ENCODE assay signal across 8 cellular contexts in the genomic region with DNA sequence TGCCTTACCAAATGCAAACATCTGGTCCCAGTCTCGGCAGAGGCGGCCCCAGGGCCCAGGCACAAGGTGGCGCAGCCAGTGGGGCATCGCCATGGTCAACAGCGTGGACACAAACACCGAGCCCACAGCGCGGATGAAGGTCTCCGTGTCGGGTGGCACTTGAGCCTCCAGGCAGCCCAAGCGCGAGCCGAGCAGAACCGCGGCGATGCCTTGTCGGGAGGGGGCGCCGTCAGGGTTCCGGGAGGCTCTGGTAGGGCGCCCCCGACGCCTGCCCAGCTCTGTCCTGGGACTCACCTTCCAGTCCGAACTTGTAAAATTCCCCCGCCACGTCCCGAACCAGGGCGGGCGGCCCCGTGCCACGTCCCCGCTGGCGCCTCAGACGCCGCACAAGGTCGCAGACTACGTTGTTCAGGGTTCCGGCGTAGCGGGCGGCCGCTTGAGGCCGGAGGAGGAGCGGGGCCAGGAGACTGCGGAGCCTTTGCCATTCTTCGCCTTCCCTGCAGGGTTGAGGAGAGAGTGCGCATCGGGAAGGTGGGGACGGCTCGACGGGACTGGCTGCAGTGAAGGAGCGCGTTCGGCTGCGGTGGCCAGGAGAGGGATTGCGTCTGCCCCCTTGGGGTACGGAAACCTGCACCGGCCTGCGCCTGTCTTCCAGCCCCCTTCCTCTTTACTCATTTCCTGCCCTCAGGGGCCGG. TPM values are rescaled to one million over a fixed set of nuclear protein-coding genes. Genes with fewer than 3 reads are reported as not detected.
DNase-seq lines count a peak whose midpoint lies in the region; ATAC-seq, FAIRE-seq and TF ChIP-seq lines count a peak whose summit lies in the region.

No MANE protein-coding gene starts in this region.

- H3K27me3 Mint-ChIP-seq in activated CD4-positive, alpha-beta T cell treated with anti-CD3 and anti-CD28 coated beads, Interleukin-2, amount 10 ng/mL, durations not matched to agents 7 days and 5 days, result peaks cover 17% of the 10 kb centered on the region
- peaks cover 29% of the 10 kb centered on the region for H3K27me3 Mint-ChIP-seq in endothelial cell (ENCODE audit: unreplicated experiment)
- H3K27me3 Mint-ChIP-seq in natural killer cell (ENCODE audit: low read depth in 2 of 2), result peaks cover 40 to 44% of the 10 kb centered on the region in 2 donors

- DNase-seq in BJ (ENCODE audit: low read depth), result no peak
- peak; percentile 49 for DNase-seq in activated CD4-positive, alpha-beta T cell treated with anti-CD3 and anti-CD28 coated beads, Interleukin-2, amount 10 ng/mL, durations not matched to agents 7 days and 5 days
- DNase-seq in endothelial cell (ENCODE audit: low spot score), result peak; percentile 44
- DNase-seq in natural killer cell, result peak; percentile 47
- DNase-seq in frontal cortex (ENCODE audit: low spot score in 2 of 2), result no peak

- H3K9ac ChIP-seq in HUES48 (ENCODE audit: low read depth, low read length), result 0 out of 2 replicates have a peak overlapping the region, but pooled peaks have one; percentile 12

- TF ChIP-seq CTCF in BJ (IDR thresholded peaks at IDR 0.05; ENCODE audit: insufficient read depth, low read depth, low read length) (peak; percentile 50), endothelial cell (IDR thresholded peaks at IDR 0.05; ENCODE audit: unreplicated experiment) (no peak), natural killer cell (IDR thresholded peaks at IDR 0.05) (peak; percentile 30)

- ATAC-seq in GM19324 (IDR thresholded peaks at IDR 0.05; ENCODE audit: low FRiP score, unreplicated experiment) (peak; percentile 55), natural killer cell (peak; percentile 69 to 75 (median 69)), GM18870 (IDR thresholded peaks at IDR 0.05; ENCODE audit: unreplicated experiment) (no peak)

- H3K4me3 ChIP-seq in BJ (ENCODE audit: low read depth, low read length) (peak overlapping the region; percentile 33), HUES48 (ENCODE audit: low read depth, low read length) (peak overlapping the region; percentile 67)

- peaks cover 33% of the 10 kb centered on the region for H3K4me1 Mint-ChIP-seq in activated CD4-positive, alpha-beta T cell treated with anti-CD3 and anti-CD28 coated beads, Interleukin-2, amount 10 ng/mL, durations not matched to agents 7 days and 5 days
- H3K4me1 Mint-ChIP-seq in endothelial cell (ENCODE audit: unreplicated experiment) (peaks cover 28% of the 10 kb centered on the region), natural killer cell (peaks cover 23 to 26% of the 10 kb centered on the region in 2 donors)

- H3K27ac Mint-ChIP-seq in activated CD4-positive, alpha-beta T cell treated with anti-CD3 and anti-CD28 coated beads, Interleukin-2, amount 10 ng/mL, durations not matched to agents 7 days and 5 days, result peak overlapping the region; percentile 65
- H3K27ac Mint-ChIP-seq in endothelial cell (ENCODE audit: unreplicated experiment) (no peak overlapping the region), natural killer cell (peak overlapping the region in 1 of 2 donors; percentile 74)

- H3K4me1 ChIP-seq in HUES48 (ENCODE audit: control insufficient read depth, insufficient read depth, low read length), result peaks cover 31% of the 10 kb centered on the region

- H3K27ac ChIP-seq in HUES48 (ENCODE audit: low read depth, low read length), result no peak overlapping the region

- CTCF ChIA-PET in BJ (lab: Yijun Ruan, JAX), result interaction anchor here (0.7 to 0.9 kb wide), 2 partner anchors 18 to 28 kb away, joined by 3 read pairs; a partner anchor contains a TSS
- CTCF ChIA-PET in activated CD4-positive, alpha-beta T cell treated with anti-CD3 and anti-CD28 coated beads, Interleukin-2, amount 10 ng/mL, durations not matched to agents 7 days and 5 days (lab: Charles Lee), result interaction anchor here (0.6 to 5.8 kb wide), 11 partner anchors 9 to 306 kb away, joined by 3 to 56 read pairs (median 3); a partner anchor contains a TSS

- H3K9me3 ChIP-seq in HUES48 (ENCODE audit: control insufficient read depth, insufficient read depth, low read length), result no peaks in the 10 kb centered on the region

- peaks cover 8% of the 10 kb centered on the region; the same call in 1 of the 2 replicates for H3K27me3 ChIP-seq in BJ (ENCODE audit: control insufficient read depth, insufficient read depth, low read length)
- peaks cover 50% of the 10 kb centered on the region for H3K27me3 ChIP-seq in HUES48 (ENCODE audit: control insufficient read depth, insufficient read depth, low read length)

- peaks cover 11% of the 10 kb centered on the region for H3K36me3 Mint-ChIP-seq in activated CD4-positive, alpha-beta T cell treated with anti-CD3 and anti-CD28 coated beads, Interleukin-2, amount 10 ng/mL, durations not matched to agents 7 days and 5 days (ENCODE audit: low read depth)
- H3K36me3 Mint-ChIP-seq in endothelial cell (ENCODE audit: low read depth, unreplicated experiment), result peaks cover 8% of the 10 kb centered on the region
- no peaks in the 10 kb centered on the region for H3K36me3 Mint-ChIP-seq in natural killer cell

- no peak for FAIRE-seq in frontal cortex (lab: Jason Lieb, UNC)

- peak overlapping the region; percentile 77 for H3K4me3 Mint-ChIP-seq in activated CD4-positive, alpha-beta T cell treated with anti-CD3 and anti-CD28 coated beads, Interleukin-2, amount 10 ng/mL, durations not matched to agents 7 days and 5 days
- H3K4me3 Mint-ChIP-seq in endothelial cell (ENCODE audit: unreplicated experiment), result no peak overlapping the region
- H3K4me3 Mint-ChIP-seq in natural killer cell, result peak overlapping the region; percentile 86

- intact Hi-C loops in natural killer cell (cut with micrococcal nuclease), result no loop called here

- POLR2A ChIA-PET in BJ (lab: Charles Lee), result no interaction called here
- POLR2A ChIA-PET in activated CD4-positive, alpha-beta T cell treated with anti-CD3 and anti-CD28 coated beads, Interleukin-2, amount 10 ng/mL, durations not matched to agents 7 days and 5 days (lab: Charles Lee), result no interaction called here

- no peaks in the 10 kb centered on the region for H3K9me3 Mint-ChIP-seq in activated CD4-positive, alpha-beta T cell treated with anti-CD3 and anti-CD28 coated beads, Interleukin-2, amount 10 ng/mL, durations not matched to agents 7 days and 5 days
- H3K9me3 Mint-ChIP-seq in endothelial cell (ENCODE audit: unreplicated experiment), result no peaks in the 10 kb centered on the region
- no peaks in the 10 kb centered on the region for H3K9me3 Mint-ChIP-seq in natural killer cell

- H3K36me3 ChIP-seq in BJ (ENCODE audit: control insufficient read depth, insufficient read depth, low read length) (peaks cover 2% of the 10 kb centered on the region; the same call in 1 of the 2 replicates), HUES48 (ENCODE audit: control insufficient read depth, insufficient read depth, low read length) (peaks cover 25% of the 10 kb centered on the region)

RNA-seq across cellular contexts. Expression of a gene that starts 1.7 kb away (rescaled TPM):
- polyA plus RNA-seq in BJ (2011; rRNA removed), result 0.76 and 0.91 TPM in 2 replicates
- polyA minus RNA-seq in BJ (2011; rRNA and poly(A)+ RNA removed), result 0.43 and 1.1 TPM in 2 replicates
- 1 to 10 TPM; 1.9 to 2.3 TPM for total RNA-seq in activated CD4-positive, alpha-beta T cell treated with anti-CD3 and anti-CD28 coated beads, Interleukin-2, amount 10 ng/mL, durations not matched to agents 7 days and 5 days
- 1.4 TPM for total RNA-seq in endothelial cell (ENCODE audit: unreplicated experiment)
- total RNA-seq in natural killer cell, result 1 to 10 TPM; 1.1 to 1.7 (median 1.6) TPM
- not detected for total RNA-seq in frontal cortex

RNA-seq across cellular contexts. Expression of a gene that starts 6.8 kb away (rescaled TPM):
- 31.8 and 42.8 TPM in 2 replicates for polyA plus RNA-seq in BJ (2011; rRNA removed)
- polyA minus RNA-seq in BJ (2011; rRNA and poly(A)+ RNA removed), result 11.9 and 34.8 TPM in 2 replicates
- 10 to 100 TPM; 13.4 to 17.2 TPM for total RNA-seq in activated CD4-positive, alpha-beta T cell treated with anti-CD3 and anti-CD28 coated beads, Interleukin-2, amount 10 ng/mL, durations not matched to agents 7 days and 5 days
- 10.6 TPM for total RNA-seq in endothelial cell (ENCODE audit: unreplicated experiment)
- total RNA-seq in natural killer cell, result 10 to 100 TPM in 1 of 3 donors, 1 to 10 TPM in 2; 8.0 to 12.5 (median 8.8) TPM
- total RNA-seq in frontal cortex, result 1.2 TPM

RNA-seq across cellular contexts. Expression of a gene that starts 7.3 kb away (rescaled TPM):
- polyA plus RNA-seq in BJ (2011; rRNA removed), result 9.1 and 9.2 TPM in 2 replicates
- 12.0 and 13.8 TPM in 2 replicates for polyA minus RNA-seq in BJ (2011; rRNA and poly(A)+ RNA removed)
- 1 to 10 TPM; 2.8 to 3.0 TPM for total RNA-seq in activated CD4-positive, alpha-beta T cell treated with anti-CD3 and anti-CD28 coated beads, Interleukin-2, amount 10 ng/mL, durations not matched to agents 7 days and 5 days
- total RNA-seq in endothelial cell (ENCODE audit: unreplicated experiment), result 8.6 TPM
- 1 to 10 TPM; 1.3 to 2.6 (median 2.2) TPM for total RNA-seq in natural killer cell
- 1.2 TPM for total RNA-seq in frontal cortex

RNA-seq across cellular contexts. Expression of a gene that starts 10.2 kb away (rescaled TPM):
- polyA plus RNA-seq in BJ (2011; rRNA removed), result 3.1 and 6.2 TPM in 2 replicates
- 3.0 and 5.1 TPM in 2 replicates for polyA minus RNA-seq in BJ (2011; rRNA and poly(A)+ RNA removed)
- 10 to 100 TPM; 23.7 to 27.2 TPM for total RNA-seq in activated CD4-positive, alpha-beta T cell treated with anti-CD3 and anti-CD28 coated beads, Interleukin-2, amount 10 ng/mL, durations not matched to agents 7 days and 5 days
- total RNA-seq in endothelial cell (ENCODE audit: unreplicated experiment), result 2.3 TPM
- 10 to 100 TPM; 25.4 to 28.4 (median 26.0) TPM for total RNA-seq in natural killer cell
- total RNA-seq in frontal cortex, result 17.5 TPM

RNA-seq across cellular contexts. Expression of a gene that starts 13.0 kb away (rescaled TPM):
- polyA plus RNA-seq in BJ (2011; rRNA removed), result 208 and 293 TPM in 2 replicates
- polyA minus RNA-seq in BJ (2011; rRNA and poly(A)+ RNA removed), result 69.7 and 116 TPM in 2 replicates
- 100 to 1,000 TPM in 1 of 2 experiments, 10 to 100 TPM in 1; 84.4 to 104 TPM for total RNA-seq in activated CD4-positive, alpha-beta T cell treated with anti-CD3 and anti-CD28 coated beads, Interleukin-2, amount 10 ng/mL, durations not matched to agents 7 days and 5 days
- total RNA-seq in endothelial cell (ENCODE audit: unreplicated experiment) (120 TPM), natural killer cell (10 to 100 TPM; 30.7 to 39.5 (median 37.7) TPM), frontal cortex (51.4 TPM)

Comparison
In these comparisons a context has a peak if more than half of its experiments do, and no peak if none do; other contexts are left out.
1. DNase-seq: peak in activated CD4-positive, alpha-beta T cell treated with anti-CD3 and anti-CD28 coated beads, Interleukin-2, amount 10 ng/mL, durations not matched to agents 7 days and 5 days (single experiment), endothelial cell (single experiment) and natural killer cell (single experiment); none in BJ (single experiment) and frontal cortex (0 of 2).